15 cellular contexts compared by ENCODE assay signal in genomic region chr1:110213143-110213540, GRCh38. TPM values are rescaled to one million over a fixed set of nuclear protein-coding genes. Genes with fewer than 3 reads are reported as not detected.
DNase-seq lines count a peak whose midpoint lies in the region; ATAC-seq and TF ChIP-seq lines count a peak whose summit lies in the region.
"Had no signal": no experiment of that assay in that cellular context is flagged by ENCODE, and none has a peak within 500 bp of the region (broad histone marks: within the 10 kb centered on the region; RNA-seq: fewer than 3 reads in every experiment).

No MANE protein-coding gene starts in this region.

- no peak overlapping the region for H4K5ac ChIP-seq in H9 (ENCODE audit: insufficient read length, low read depth, low read length)

- H3K4me3 Mint-ChIP-seq in activated CD4-positive, alpha-beta T cell treated with anti-CD3 and anti-CD28 coated beads for 36 hours = peak overlapping the region; percentile 82
- H3K4me3 Mint-ChIP-seq in H9 = peak overlapping the region; percentile 44 to 73; a peak in 4 of 5 replicates
- H3K4me3 Mint-ChIP-seq in activated naive CD8-positive, alpha-beta T cell treated with anti-CD3 and anti-CD28 coated beads, Interleukin-2, amount 50 U/mL, for 24 hours = peak overlapping the region; percentile 62
- H3K4me3 Mint-ChIP-seq in naive thymus-derived CD4-positive, alpha-beta T cell = peak overlapping the region in 6 of 10 donors; percentile 20 to 94 (median 48)

- H3K4me1 Mint-ChIP-seq in activated CD4-positive, alpha-beta T cell treated with anti-CD3 and anti-CD28 coated beads for 36 hours = peaks cover 70% of the 10 kb centered on the region
- peaks cover 26 to 36% of the 10 kb centered on the region in 2 experiments for H3K4me1 Mint-ChIP-seq in H9
- H3K4me1 Mint-ChIP-seq in activated naive CD8-positive, alpha-beta T cell treated with anti-CD3 and anti-CD28 coated beads, Interleukin-2, amount 50 U/mL, for 24 hours = peaks cover 62% of the 10 kb centered on the region
- H3K4me1 Mint-ChIP-seq in naive thymus-derived CD4-positive, alpha-beta T cell = peaks cover 27 to 56% (median 34%) of the 10 kb centered on the region in 7 donors

- H3K18ac ChIP-seq in H9 (ENCODE audit: insufficient read length, low read depth, low read length) = no peak overlapping the region

- H3T11ph ChIP-seq in H9 (ENCODE audit: low read length) = no peak overlapping the region

- H4K20me1 ChIP-seq in H9 (ENCODE audit: control insufficient read depth, insufficient read depth, insufficient read length) = no peaks in the 10 kb centered on the region
- no peaks in the 10 kb centered on the region for H4K20me1 ChIP-seq in osteoblast (ENCODE audit: insufficient read depth, low read length)

- TF ChIP-seq CTCF in H9 (conservative IDR thresholded peaks at IDR 0.05) = no peak
- TF ChIP-seq CTCF in osteoblast (IDR thresholded peaks at IDR 0.05; ENCODE audit: extremely low read depth, low read depth, low read length) = no peak

- no peak overlapping the region for H3K27ac Mint-ChIP-seq in activated CD4-positive, alpha-beta T cell treated with anti-CD3 and anti-CD28 coated beads for 36 hours
- H3K27ac Mint-ChIP-seq in H9 = peak overlapping the region in 1 of 3 experiments; percentile 90; a peak in 2 of 7 replicates
- no peak overlapping the region for H3K27ac Mint-ChIP-seq in activated naive CD8-positive, alpha-beta T cell treated with anti-CD3 and anti-CD28 coated beads, Interleukin-2, amount 50 U/mL, for 24 hours
- H3K27ac Mint-ChIP-seq in naive thymus-derived CD4-positive, alpha-beta T cell = peak overlapping the region in 7 of 9 donors; percentile 4 to 76 (median 66)

- H3K56ac ChIP-seq in H9 (ENCODE audit: insufficient read length, low read depth, low read length) = no peak overlapping the region

- no peak overlapping the region for H2BK120ac ChIP-seq in H9 (ENCODE audit: low read depth, low read length, poor library complexity, severe bottlenecking)

- H3K9me3 ChIP-seq in H9 (ENCODE audit: control insufficient read depth, low read depth, low read length) (no peaks in the 10 kb centered on the region), osteoblast (ENCODE audit: low read depth, low read length) (no peaks in the 10 kb centered on the region)
- no peaks in the 10 kb centered on the region for H3K9me3 ChIP-seq in naive thymus-derived CD4-positive, alpha-beta T cell (ENCODE audit: control insufficient read depth in 2 of 3, low read length in 3 of 3)
- H3K9me3 ChIP-seq: adrenal gland, Caco-2, colonic mucosa, esophagus muscularis mucosa had no signal

- no peak overlapping the region for H3K14ac ChIP-seq in H9 (ENCODE audit: insufficient read depth, low read length)

- H2AFZ ChIP-seq in H9 (ENCODE audit: low read length) (no peak overlapping the region), osteoblast (ENCODE audit: low read length) (no peak overlapping the region)

- POLR2A ChIA-PET in activated CD4-positive, alpha-beta T cell treated with anti-CD3 and anti-CD28 coated beads for 36 hours (lab: Charles Lee) = interaction anchor here (2.6 kb wide), 1 partner anchor 126 kb away, joined by 12 read pairs; the partner anchor contains the start of gene RBM15
- POLR2A ChIA-PET in naive thymus-derived CD4-positive, alpha-beta T cell (lab: Charles Lee) = interaction anchor here (0.5 to 7.7 kb wide), 5 partner anchors 9 to 1094 kb away, joined by 3 to 118 read pairs (median 5); partner anchors contain the start of gene RBM15

- H3K4me2 ChIP-seq in H9 (ENCODE audit: insufficient read depth, insufficient read length, low read length) = peak overlapping the region; percentile 77
- H3K4me2 ChIP-seq in osteoblast (ENCODE audit: insufficient read depth, low read length) = no peak overlapping the region

- no peak overlapping the region for H2BK15ac ChIP-seq in H9 (ENCODE audit: low read depth, low read length)

- peaks cover 9% of the 10 kb centered on the region for H3K27me3 ChIP-seq in H9 (ENCODE audit: insufficient read depth, low read length)
- H3K27me3 ChIP-seq in naive thymus-derived CD4-positive, alpha-beta T cell (ENCODE audit: control insufficient read depth in 2 of 2, insufficient read depth in 2 of 2, low read length in 2 of 2) = no peaks in the 10 kb centered on the region
- H3K27me3 ChIP-seq in osteoblast (ENCODE audit: insufficient read depth, low read length) = peaks cover 8% of the 10 kb centered on the region
- H3K27me3 ChIP-seq: adrenal gland, colonic mucosa had no signal

- no peak overlapping the region for H3K4ac ChIP-seq in H9 (ENCODE audit: low read depth, low read length)

- H2BK5ac ChIP-seq in H9 (ENCODE audit: insufficient read length, low read length) = no peak overlapping the region

- peaks cover 19% of the 10 kb centered on the region for H3K23me2 ChIP-seq in H9 (ENCODE audit: insufficient read length, low read depth, low read length, poor library complexity, severe bottlenecking)

- peaks cover under 1% of the 10 kb centered on the region for H3K36me3 Mint-ChIP-seq in activated CD4-positive, alpha-beta T cell treated with anti-CD3 and anti-CD28 coated beads for 36 hours (ENCODE audit: low read depth)
- H3K36me3 Mint-ChIP-seq in H9 (ENCODE audit: insufficient read depth in 1 of 3, low read depth in 3 of 3) = peaks cover 0 to 2% (median 0%) of the 10 kb centered on the region in 3 experiments; a peak in 3 of 7 replicates
- peaks cover 1% of the 10 kb centered on the region for H3K36me3 Mint-ChIP-seq in activated naive CD8-positive, alpha-beta T cell treated with anti-CD3 and anti-CD28 coated beads, Interleukin-2, amount 50 U/mL, for 24 hours (ENCODE audit: low read depth)
- H3K36me3 Mint-ChIP-seq in naive thymus-derived CD4-positive, alpha-beta T cell = peaks cover 0 to 4% (median 0%) of the 10 kb centered on the region in 5 donors

- no peak overlapping the region for H3K4me3 ChIP-seq in naive thymus-derived CD4-positive, alpha-beta T cell (ENCODE audit: low read length)
- H3K4me3 ChIP-seq in osteoblast (ENCODE audit: insufficient read depth, low read length) = no peak overlapping the region
- H3K4me3 ChIP-seq: adrenal gland, colonic mucosa had no signal

- no peak overlapping the region for H3K9ac ChIP-seq in H9 (ENCODE audit: extremely low read depth, insufficient read length, low read length)

- no peaks in the 10 kb centered on the region for H3K36me3 ChIP-seq in naive thymus-derived CD4-positive, alpha-beta T cell (ENCODE audit: control insufficient read depth in 2 of 3, insufficient read depth in 3 of 3, low read length in 3 of 3)
- no peaks in the 10 kb centered on the region for H3K36me3 ChIP-seq in osteoblast (ENCODE audit: insufficient read depth, low read length)
- H3K36me3 ChIP-seq: adrenal gland, colonic mucosa had no signal

- no peaks in the 10 kb centered on the region for H3K9me3 Mint-ChIP-seq in activated CD4-positive, alpha-beta T cell treated with anti-CD3 and anti-CD28 coated beads for 36 hours (ENCODE audit: low read depth)
- no peaks in the 10 kb centered on the region; a peak in 2 of 5 replicates for H3K9me3 Mint-ChIP-seq in H9
- no peaks in the 10 kb centered on the region for H3K9me3 Mint-ChIP-seq in activated naive CD8-positive, alpha-beta T cell treated with anti-CD3 and anti-CD28 coated beads, Interleukin-2, amount 50 U/mL, for 24 hours
- no peaks in the 10 kb centered on the region for H3K9me3 Mint-ChIP-seq in naive thymus-derived CD4-positive, alpha-beta T cell

- intact Hi-C loops in activated CD4-positive, alpha-beta T cell treated with anti-CD3 and anti-CD28 coated beads for 36 hours (cut with DNase I, micrococcal nuclease) = loop anchor here (5.0 to 10.0 kb wide), 3 partner anchors 462 to 1004 kb away; partner anchors contain the start of gene KCNA3 (in 1 of the 2)
- intact Hi-C loops in naive thymus-derived CD4-positive, alpha-beta T cell (cut with micrococcal nuclease) = loop anchor here (5.0 to 10.0 kb wide), 4 partner anchors 181 to 1262 kb away; partner anchors contain the start of genes C1orf162 (in 1 of the 2), GNAI3 (in 1 of the 2) and STRIP1 (in 1 of the 2)

- H3K27me3 Mint-ChIP-seq in activated CD4-positive, alpha-beta T cell treated with anti-CD3 and anti-CD28 coated beads for 36 hours = no peaks in the 10 kb centered on the region
- peaks cover 39% of the 10 kb centered on the region for H3K27me3 Mint-ChIP-seq in H9 (ENCODE audit: low read depth)
- peaks cover 4% of the 10 kb centered on the region for H3K27me3 Mint-ChIP-seq in activated naive CD8-positive, alpha-beta T cell treated with anti-CD3 and anti-CD28 coated beads, Interleukin-2, amount 50 U/mL, for 24 hours
- peaks cover 0 to 16% (median 0%) of the 10 kb centered on the region in 5 donors for H3K27me3 Mint-ChIP-seq in naive thymus-derived CD4-positive, alpha-beta T cell

- WGBS in H9 (ENCODE audit: extremely low coverage, insufficient read length, low lambda C conversion rate) = no CpG with 5 or more reads among the region's 2 CpGs

- H2AK5ac ChIP-seq in H9 (ENCODE audit: insufficient read length, low read length) = no peak overlapping the region

- H3K79me1 ChIP-seq in H9 (ENCODE audit: insufficient read depth, low read depth, low read length, poor library complexity, severe bottlenecking) = no peaks in the 10 kb centered on the region

- no peak overlapping the region for H4K91ac ChIP-seq in H9 (ENCODE audit: insufficient read length, low read depth, low read length)

- no peak overlapping the region for H3K23ac ChIP-seq in H9 (ENCODE audit: insufficient read length, low read depth, low read length)

- DNase-seq in activated CD4-positive, alpha-beta T cell treated with anti-CD3 and anti-CD28 coated beads for 36 hours = no peak
- DNase-seq in activated CD4-positive, alpha-beta T cell treated with anti-CD3 and anti-CD28 coated beads for 1 hour = no peak
- DNase-seq in H9 (no peak), NCI-H187 (lab: John Stamatoyannopoulos, UW) (no peak), NCI-H526 (lab: John Stamatoyannopoulos, UW) (no peak), osteoblast (ENCODE audit: insufficient read length, low spot score, missing footprints) (no peak)
- DNase-seq in activated naive CD8-positive, alpha-beta T cell treated with anti-CD3 and anti-CD28 coated beads, Interleukin-2, amount 50 U/mL, for 24 hours = no peak
- no peak for DNase-seq in naive thymus-derived CD4-positive, alpha-beta T cell
- DNase-seq: activated CD4-positive, alpha-beta T cell treated with anti-CD3 and anti-CD28 coated beads, Interleukin-2, amount 50 U/mL, for 4 hours; adrenal gland; Caco-2; colonic mucosa; NCI-H1105; NCI-H524 treated with DMSO at 0.1 percent for 48 hours had no signal

- CTCF ChIA-PET in activated CD4-positive, alpha-beta T cell treated with anti-CD3 and anti-CD28 coated beads for 36 hours (lab: Charles Lee) = interaction anchor here (0.7 to 2.4 kb wide), 5 partner anchors 10 to 247 kb away, joined by 3 to 11 read pairs (median 4); no protein-coding TSS in a partner anchor
- CTCF ChIA-PET in naive thymus-derived CD4-positive, alpha-beta T cell (lab: Charles Lee) = interaction anchor here (1.1 to 3.4 kb wide), 3 partner anchors 10 to 100 kb away, joined by 3 to 17 read pairs (median 14); no protein-coding TSS in a partner anchor

- H4K8ac ChIP-seq in H9 (replicated peaks; ENCODE audit: insufficient read length, low read depth, low read length) = no peak overlapping the region

- H2BK20ac ChIP-seq in H9 (ENCODE audit: low read depth, low read length, poor library complexity, severe bottlenecking) = no peak overlapping the region

- ATAC-seq in activated CD4-positive, alpha-beta T cell treated with anti-CD3 and anti-CD28 coated beads for 36 hours = no peak
- ATAC-seq in activated naive CD8-positive, alpha-beta T cell treated with anti-CD3 and anti-CD28 coated beads, Interleukin-2, amount 50 U/mL, for 24 hours = no peak
- ATAC-seq in naive thymus-derived CD4-positive, alpha-beta T cell = no peak

- H3K4me1 ChIP-seq in H9 (ENCODE audit: insufficient read depth, low read length) (peaks cover 3% of the 10 kb centered on the region; the same call in 1 of the 2 replicates), osteoblast (ENCODE audit: insufficient read depth, low read length) (peaks cover 4% of the 10 kb centered on the region)
- H3K4me1 ChIP-seq in naive thymus-derived CD4-positive, alpha-beta T cell (ENCODE audit: control insufficient read depth in 2 of 2, insufficient read depth in 2 of 2, low read length in 2 of 2) = peaks cover 7 to 11% of the 10 kb centered on the region in 2 donors
- H3K4me1 ChIP-seq: colonic mucosa had no signal

- H3K27ac ChIP-seq in H9 (ENCODE audit: insufficient read length, low read depth, low read length) = no peak overlapping the region
- H3K27ac ChIP-seq in naive thymus-derived CD4-positive, alpha-beta T cell (ENCODE audit: low read depth, low read length) = no peak overlapping the region
- H3K27ac ChIP-seq in osteoblast (ENCODE audit: low read depth, low read length) = no peak overlapping the region
- H3K27ac ChIP-seq: colonic mucosa had no signal

- no peak overlapping the region for H2BK12ac ChIP-seq in H9 (ENCODE audit: insufficient read length, low read depth, low read length)

- H3K79me2 ChIP-seq in H9 (ENCODE audit: insufficient read depth, low read length) = no peaks in the 10 kb centered on the region
- no peaks in the 10 kb centered on the region for H3K79me2 ChIP-seq in osteoblast (ENCODE audit: insufficient read depth, low read length)

RNA-seq across cellular contexts. Expression of gene KCNC4, which starts 3.0 kb away (rescaled TPM):
- total RNA-seq in activated CD4-positive, alpha-beta T cell treated with anti-CD3 and anti-CD28 coated beads for 36 hours = 10 to 100 TPM; 13.9 to 14.3 TPM
- total RNA-seq in H9 (2021) (8.4 and 8.9 TPM in 2 replicates), osteoblast (1.4 and 1.5 TPM in 2 replicates)
- 10 to 100 TPM in 4 of 5 experiments, 1 to 10 TPM in 1; 5.8 to 18.2 (median 12.4) TPM for total RNA-seq in naive thymus-derived CD4-positive, alpha-beta T cell
- 1 to 10 TPM; 1.6 to 2.1 TPM for polyA plus RNA-seq in naive thymus-derived CD4-positive, alpha-beta T cell

Comparison
In these comparisons a context has a peak if more than half of its experiments do, and no peak if none do; other contexts are left out.
1. H3K27ac Mint-ChIP-seq: peak in naive thymus-derived CD4-positive, alpha-beta T cell (7 of 9); none in activated CD4-positive, alpha-beta T cell treated with anti-CD3 and anti-CD28 coated beads for 36 hours (single experiment) and activated naive CD8-positive, alpha-beta T cell treated with anti-CD3 and anti-CD28 coated beads, Interleukin-2, amount 50 U/mL, for 24 hours (single experiment).
2. Peak in every context shown above with its lines, with median percentiles within 50 percentile points of each other: H3K4me3 Mint-ChIP-seq.